13 cellular contexts compared by ENCODE assay signal in the genomic region with DNA sequence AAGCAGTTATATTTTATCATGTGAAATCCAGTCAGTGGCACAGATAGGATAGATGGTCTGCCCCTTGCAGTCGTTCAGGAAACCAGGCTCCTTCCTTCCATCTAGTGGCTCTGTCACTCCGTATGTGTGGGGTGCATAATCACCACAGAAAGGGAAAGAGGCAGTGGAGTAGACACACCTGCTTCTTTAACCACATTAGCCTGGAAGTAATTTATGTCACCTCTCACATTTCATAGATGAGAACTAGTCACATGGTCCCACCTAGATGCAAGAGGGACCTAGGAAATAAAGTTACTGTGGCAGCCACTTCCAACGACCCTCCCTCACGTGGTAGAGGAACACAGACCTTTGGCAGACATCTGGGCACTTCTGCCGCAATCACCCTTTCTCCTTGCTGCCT. TPM values are rescaled to one million over a fixed set of nuclear protein-coding genes. Genes with fewer than 3 reads are reported as not detected.
DNase-seq lines count a peak whose midpoint lies in the region; ATAC-seq and FAIRE-seq lines count a peak whose summit lies in the region.
"Had no signal": no experiment of that assay in that cellular context is flagged by ENCODE, and none has a peak within 500 bp of the region (broad histone marks: within the 10 kb centered on the region; RNA-seq: fewer than 3 reads in every experiment).

No MANE protein-coding gene starts in this region.

- DNase-seq in NCI-H748 (lab: John Stamatoyannopoulos, UW; ENCODE audit: unreplicated experiment) (peak; percentile 29), NCI-H748 treated with DMSO at 0.1 percent for 48 hours (lab: John Stamatoyannopoulos, UW) (no peak), NCI-H1417 treated with DMSO at 0.1 percent for 48 hours (lab: John Stamatoyannopoulos, UW) (peak; percentile 24), NCI-H774 (lab: John Stamatoyannopoulos, UW) (peak; percentile 59), small intestine (peak; percentile 30)
- DNase-seq: activated B cell treated with CpG ODN at 0.5 μM for 24 hours; activated T-cell treated with anti-CD3 and anti-CD28 coated beads, Interleukin-2, amount 50 U/mL, for 4 hours; IMR-90 had no signal

- no peak overlapping the region for H3K4me3 ChIP-seq in small intestine (ENCODE audit: low read depth in 1 of 2, low read length in 2 of 2)
- H3K4me3 ChIP-seq: A549 had no signal

- ATAC-seq in activated CD4-positive, CD25-positive, alpha-beta regulatory T cell treated with anti-CD3 and anti-CD28 coated beads, Interleukin-2, amount 50 U/mL, for 24 hours: no peak
- ATAC-seq in GM18868 (IDR thresholded peaks at IDR 0.05; ENCODE audit: unreplicated experiment) (no peak), HG02642 (IDR thresholded peaks at IDR 0.05; ENCODE audit: poor library complexity, unreplicated experiment) (no peak)
- ATAC-seq: activated T-cell treated with anti-CD3 and anti-CD28 coated beads, Interleukin-2, amount 50 U/mL, for 4 hours had no signal

- no peaks in the 10 kb centered on the region for H3K9me3 ChIP-seq in small intestine (ENCODE audit: control insufficient read depth, low read depth)
- H3K9me3 ChIP-seq: A549 had no signal

- no peak for FAIRE-seq in small intestine (lab: Jason Lieb, UNC)
- FAIRE-seq: A549, GM12892 had no signal

- H3K36me3 ChIP-seq in small intestine (ENCODE audit: control insufficient read depth in 2 of 2, insufficient read depth in 2 of 2, low read length in 2 of 2): no peaks in the 10 kb centered on the region

- WGBS in small intestine, 3 donors: 21 to 27% (median 25%) methylated on average over 5 of the region's 5 CpGs

- no peak overlapping the region for H3K27ac ChIP-seq in small intestine (ENCODE audit: low read depth in 1 of 2, low read length in 1 of 2)
- H3K27ac ChIP-seq: A549 had no signal

- H3K4me1 ChIP-seq in small intestine (ENCODE audit: control insufficient read depth in 2 of 2, insufficient read depth in 1 of 2, low read depth in 1 of 2, low read length in 1 of 2): no peaks in the 10 kb centered on the region
- H3K4me1 ChIP-seq: A549 had no signal

- no peaks in the 10 kb centered on the region for H3K27me3 ChIP-seq in small intestine (ENCODE audit: control insufficient read depth in 2 of 2, insufficient read depth in 2 of 2, low read length in 2 of 2)

RNA-seq across cellular contexts. Expression of gene RNU6-8, which starts 14.2 kb away (rescaled TPM):
- polyA plus RNA-seq in small intestine: not detected
- polyA plus RNA-seq: A549, IMR-90 had no signal

RNA-seq across cellular contexts. Expression of gene RNU6-7, which starts 15.5 kb away (rescaled TPM):
- polyA plus RNA-seq in small intestine: not detected
- polyA plus RNA-seq: A549, IMR-90 had no signal
